ENCODE assay signal across 8 cellular contexts in the genomic region with DNA sequence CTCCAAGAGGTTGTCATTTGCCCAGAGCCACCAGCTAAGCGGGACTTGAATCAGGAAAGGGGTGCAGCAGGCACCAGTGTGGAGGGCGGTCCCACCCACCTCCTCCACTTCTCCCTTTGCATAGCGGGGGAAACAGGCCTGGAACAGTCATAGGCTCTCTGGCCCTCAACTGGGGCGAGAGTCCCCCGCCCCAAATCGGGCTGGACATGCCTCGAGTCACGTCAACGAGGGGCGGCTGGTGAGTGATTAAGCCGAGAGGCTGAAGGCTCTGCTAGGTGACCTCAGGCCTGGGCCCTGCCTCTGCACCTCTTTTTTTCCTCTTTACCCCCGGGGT. TPM values are rescaled to one million over a fixed set of nuclear protein-coding genes. Genes with fewer than 3 reads are reported as not detected.
DNase-seq lines count a peak whose midpoint lies in the region; ATAC-seq and TF ChIP-seq lines count a peak whose summit lies in the region.

No MANE protein-coding gene starts in this region.

- ATAC-seq in GM21381 (IDR thresholded peaks at IDR 0.05; ENCODE audit: unreplicated experiment): peak; percentile 23
- ATAC-seq in effector memory CD8-positive, alpha-beta T cell (replicated peaks): peak; percentile 16
- ATAC-seq in naive thymus-derived CD4-positive, alpha-beta T cell: peak; percentile 23

- peaks cover 75% of the 10 kb centered on the region for H3K36me3 Mint-ChIP-seq in effector memory CD8-positive, alpha-beta T cell (ENCODE audit: insufficient read depth)
- H3K36me3 Mint-ChIP-seq in naive thymus-derived CD4-positive, alpha-beta T cell: peaks cover under 1 to 32% (median 11%) of the 10 kb centered on the region in 5 donors

- H3K27ac Mint-ChIP-seq in effector memory CD8-positive, alpha-beta T cell: peak overlapping the region; percentile 87 to 90
- H3K27ac Mint-ChIP-seq in naive thymus-derived CD4-positive, alpha-beta T cell: peak overlapping the region; percentile 71 to 99 (median 94)

- TF ChIP-seq POLR2A in NB4 (IDR thresholded peaks at IDR 0.05; ENCODE audit: extremely low read depth, insufficient read length): no peak

- CTCF ChIA-PET in naive thymus-derived CD4-positive, alpha-beta T cell (lab: Charles Lee): interaction anchor here (0.6 to 12.8 kb wide), 12 partner anchors 10 to 90 kb away, joined by 3 to 147 read pairs (median 4); partner anchors contain the start of gene MAST3

- peak overlapping the region; percentile 84 to 86 for H3K4me3 Mint-ChIP-seq in effector memory CD8-positive, alpha-beta T cell
- H3K4me3 Mint-ChIP-seq in naive thymus-derived CD4-positive, alpha-beta T cell: peak overlapping the region; percentile 86 to 98 (median 92)

- POLR2A ChIA-PET in naive thymus-derived CD4-positive, alpha-beta T cell (lab: Charles Lee): interaction anchor here (0.7 to 28.2 kb wide), 10 partner anchors 11 to 272 kb away, joined by 3 to 961 read pairs (median 4); partner anchors contain the start of genes MAST3 and SLC5A5

- DNase-seq in NB4 (ENCODE audit: low read depth) (no peak), superior temporal gyrus (ENCODE audit: extremely low spot score) (no peak), NCI-H1092 treated with DMSO at 0.1 percent for 48 hours (lab: John Stamatoyannopoulos, UW) (no peak), NCI-H2107 treated with DMSO at 0.1 percent for 48 hours (lab: John Stamatoyannopoulos, UW; ENCODE audit: unreplicated experiment) (no peak), UCSD-AML1 (lab: John Stamatoyannopoulos, UW; ENCODE audit: unreplicated experiment) (no peak)
- peak in 1 of 3 experiments; percentile 25 for DNase-seq in effector memory CD8-positive, alpha-beta T cell
- DNase-seq in naive thymus-derived CD4-positive, alpha-beta T cell: peak in 1 of 9 donors; percentile 56

- peaks cover 26 to 34% of the 10 kb centered on the region in 2 donors for H3K4me1 ChIP-seq in naive thymus-derived CD4-positive, alpha-beta T cell (ENCODE audit: control insufficient read depth in 2 of 2, insufficient read depth in 2 of 2, low read length in 2 of 2)

- peak overlapping the region; percentile 91 for H3K27ac ChIP-seq in naive thymus-derived CD4-positive, alpha-beta T cell (ENCODE audit: low read depth, low read length)

- TF ChIP-seq CTCF in NB4 (IDR thresholded peaks at IDR 0.05; ENCODE audit: low read depth, low read length): no peak

- no peaks in the 10 kb centered on the region for H3K27me3 Mint-ChIP-seq in effector memory CD8-positive, alpha-beta T cell
- H3K27me3 Mint-ChIP-seq in naive thymus-derived CD4-positive, alpha-beta T cell: no peaks in the 10 kb centered on the region

- peaks cover 0 to 41% (median 9%) of the 10 kb centered on the region in 3 experiments for H3K36me3 ChIP-seq in naive thymus-derived CD4-positive, alpha-beta T cell (ENCODE audit: control insufficient read depth in 2 of 3, insufficient read depth in 3 of 3, low read length in 3 of 3)

- H3K4me1 Mint-ChIP-seq in effector memory CD8-positive, alpha-beta T cell (ENCODE audit: low read depth in 2 of 2): peaks cover 15% of the 10 kb centered on the region in 2 donors
- H3K4me1 Mint-ChIP-seq in naive thymus-derived CD4-positive, alpha-beta T cell: peaks cover 17 to 43% (median 28%) of the 10 kb centered on the region in 7 donors

- intact Hi-C loops in naive thymus-derived CD4-positive, alpha-beta T cell (cut with micrococcal nuclease): loop anchor here (1.0 to 5.0 kb wide), 6 partner anchors 38 to 315 kb away; partner anchors contain the start of gene LSM4 (in 1 of the 2)

- H3K9me3 ChIP-seq in naive thymus-derived CD4-positive, alpha-beta T cell (ENCODE audit: control insufficient read depth in 2 of 3, low read length in 3 of 3): no peaks in the 10 kb centered on the region

- no peaks in the 10 kb centered on the region for H3K27me3 ChIP-seq in naive thymus-derived CD4-positive, alpha-beta T cell (ENCODE audit: control insufficient read depth in 2 of 2, insufficient read depth in 2 of 2, low read length in 2 of 2)

- peak overlapping the region; percentile 11 for H3K4me3 ChIP-seq in NB4 (ENCODE audit: low read depth, low read length)
- H3K4me3 ChIP-seq in naive thymus-derived CD4-positive, alpha-beta T cell (ENCODE audit: low read length): peak overlapping the region; percentile 53

- H3K9me3 Mint-ChIP-seq in effector memory CD8-positive, alpha-beta T cell: no peaks in the 10 kb centered on the region
- H3K9me3 Mint-ChIP-seq in naive thymus-derived CD4-positive, alpha-beta T cell: peaks cover 0 to 2% (median 0%) of the 10 kb centered on the region in 11 donors

RNA-seq across cellular contexts. Expression of gene ARRDC2, which starts 0.4 kb away (rescaled TPM):
- 100 to 1,000 TPM in 4 of 5 experiments, 10 to 100 TPM in 1; 77.2 to 237 (median 152) TPM for total RNA-seq in naive thymus-derived CD4-positive, alpha-beta T cell
- polyA plus RNA-seq in naive thymus-derived CD4-positive, alpha-beta T cell: 10 to 100 TPM; 31.8 to 60.1 TPM

RNA-seq across cellular contexts. Expression of gene KCNN1, which starts 40.7 kb away (rescaled TPM):
- total RNA-seq in naive thymus-derived CD4-positive, alpha-beta T cell: under 1 TPM in 1 of 5 experiments, not detected in 4; 0.05 TPM
- not detected for polyA plus RNA-seq in naive thymus-derived CD4-positive, alpha-beta T cell
